22 cellular contexts compared by ENCODE assay signal in the genomic region with DNA sequence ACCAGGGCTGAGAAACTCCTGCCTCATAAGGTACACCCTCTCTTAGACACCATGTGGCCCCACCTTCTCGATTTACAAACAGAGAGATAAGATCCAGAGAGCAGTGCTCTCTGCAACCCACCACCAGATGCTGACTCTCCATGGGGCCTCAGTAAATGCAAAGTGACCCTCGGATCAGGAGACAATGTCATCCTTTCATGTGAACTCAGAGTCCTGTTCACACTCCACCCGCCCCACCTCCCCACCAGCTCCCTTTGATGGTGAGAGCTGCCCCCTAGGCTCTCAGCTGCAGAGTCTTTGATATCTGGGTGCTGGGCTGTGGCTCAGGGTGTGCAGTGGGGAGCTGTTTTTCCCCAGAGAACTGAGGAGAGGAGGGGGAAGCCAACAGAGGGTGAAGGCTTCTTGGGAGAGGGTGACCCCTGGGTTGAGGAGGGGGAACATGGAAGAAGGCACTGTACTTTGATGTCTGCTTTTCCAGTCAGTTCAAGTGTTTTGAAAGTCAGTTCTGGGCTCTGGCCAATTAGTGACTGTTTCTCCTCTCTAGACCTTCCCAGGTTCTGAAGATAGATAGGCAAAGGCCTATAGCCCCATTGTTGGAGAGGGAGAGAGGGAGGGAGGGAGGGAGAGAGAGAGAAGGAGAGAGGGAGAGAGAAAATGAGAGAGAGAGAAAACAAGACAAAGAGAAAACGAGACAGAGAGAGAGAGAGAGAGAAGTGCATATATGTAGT.
DNase-seq lines count a peak whose midpoint lies in the region; ATAC-seq and TF ChIP-seq lines count a peak whose summit lies in the region.
"Had no signal": no experiment of that assay in that cellular context is flagged by ENCODE, and none has a peak within 500 bp of the region (broad histone marks: within the 10 kb centered on the region; RNA-seq: fewer than 3 reads in every experiment).

No MANE protein-coding gene starts in this region.

- peak overlapping the region; percentile 26 for H3K9ac ChIP-seq in mesendoderm (ENCODE audit: low read length)

- ATAC-seq in activated naive CD8-positive, alpha-beta T cell treated with anti-CD3 and anti-CD28 coated beads, Interleukin-2, amount 50 U/mL, for 24 hours, result no peak
- ATAC-seq in CD8-positive, alpha-beta T cell, result no peak
- ATAC-seq in esophagus mucosa, result no peak
- ATAC-seq: activated CD4-positive, CD25-positive, alpha-beta regulatory T cell treated with anti-CD3 and anti-CD28 coated beads, Interleukin-2, amount 50 U/mL, for 24 hours had no signal

- no peak for TF ChIP-seq CTCF in CD8-positive, alpha-beta T cell (IDR thresholded peaks at IDR 0.05)

- H3K4me3 Mint-ChIP-seq in activated naive CD8-positive, alpha-beta T cell treated with anti-CD3 and anti-CD28 coated beads, Interleukin-2, amount 50 U/mL, for 24 hours, result no peak overlapping the region
- no peak overlapping the region for H3K4me3 Mint-ChIP-seq in CD8-positive, alpha-beta T cell
- H3K4me3 Mint-ChIP-seq: CD4-positive, alpha-beta memory T cell; memory B cell; nephron had no signal

- intact Hi-C loops in CD8-positive, alpha-beta T cell (cut with DNase I, micrococcal nuclease), result no loop called here

- no peak overlapping the region for H2AK5ac ChIP-seq in mesendoderm (ENCODE audit: low read length)

- no peaks in the 10 kb centered on the region for H3K27me3 ChIP-seq in mesendoderm (ENCODE audit: insufficient read depth, low read length, poor library complexity)
- H3K27me3 ChIP-seq in CD8-positive, alpha-beta T cell (ENCODE audit: insufficient read depth, low read length), result no peaks in the 10 kb centered on the region
- H3K27me3 ChIP-seq: ascending aorta, colonic mucosa, stomach, vagina had no signal

- H3K4me1 Mint-ChIP-seq in activated naive CD8-positive, alpha-beta T cell treated with anti-CD3 and anti-CD28 coated beads, Interleukin-2, amount 50 U/mL, for 24 hours, result no peaks in the 10 kb centered on the region
- H3K4me1 Mint-ChIP-seq in CD8-positive, alpha-beta T cell (ENCODE audit: low read depth), result no peaks in the 10 kb centered on the region
- H3K4me1 Mint-ChIP-seq: CD4-positive, alpha-beta memory T cell; memory B cell had no signal

- H3K79me2 ChIP-seq in mesendoderm (ENCODE audit: control insufficient read depth, insufficient read depth, low read length), result no peaks in the 10 kb centered on the region

- H3K9me3 Mint-ChIP-seq in activated naive CD8-positive, alpha-beta T cell treated with anti-CD3 and anti-CD28 coated beads, Interleukin-2, amount 50 U/mL, for 24 hours, result no peaks in the 10 kb centered on the region
- no peaks in the 10 kb centered on the region for H3K9me3 Mint-ChIP-seq in CD8-positive, alpha-beta T cell
- H3K9me3 Mint-ChIP-seq: CD4-positive, alpha-beta memory T cell; memory B cell; nephron had no signal

- peak overlapping the region; percentile 57 for H2BK5ac ChIP-seq in mesendoderm (ENCODE audit: low read length)

- H3K27ac ChIP-seq in cingulate gyrus (ENCODE audit: low read depth, low read length) (peak overlapping the region; percentile 80), mesendoderm (ENCODE audit: low read depth, low read length) (peak overlapping the region; percentile 9)
- H3K27ac ChIP-seq in CD8-positive, alpha-beta T cell (ENCODE audit: low read depth, low read length), result no peak overlapping the region
- H3K27ac ChIP-seq: ascending aorta, colonic mucosa, PC-9, SJSA1, stomach, vagina had no signal

- no CpG with 5 or more reads among the region's 4 CpGs for WGBS in mesendoderm (ENCODE audit: extremely low coverage, insufficient coverage, low lambda C conversion rate)

- CTCF ChIA-PET in CD8-positive, alpha-beta T cell (lab: Charles Lee), result no interaction called here

- H3K4me2 ChIP-seq in mesendoderm (ENCODE audit: low read length), result no peak overlapping the region
- H3K4me2 ChIP-seq: PC-9 had no signal

- peak overlapping the region; percentile 73 for H3K4ac ChIP-seq in mesendoderm (ENCODE audit: low read depth, low read length)

- no peak overlapping the region for H2BK15ac ChIP-seq in mesendoderm (replicated peaks; ENCODE audit: low read depth)

- no peaks in the 10 kb centered on the region for H3K36me3 Mint-ChIP-seq in activated naive CD8-positive, alpha-beta T cell treated with anti-CD3 and anti-CD28 coated beads, Interleukin-2, amount 50 U/mL, for 24 hours (ENCODE audit: low read depth)
- H3K36me3 Mint-ChIP-seq in CD8-positive, alpha-beta T cell, result no peaks in the 10 kb centered on the region
- H3K36me3 Mint-ChIP-seq: CD4-positive, alpha-beta memory T cell; memory B cell had no signal

- peak overlapping the region; percentile 72 for H3K56ac ChIP-seq in mesendoderm (ENCODE audit: low read length)

- H3K27me3 Mint-ChIP-seq in activated naive CD8-positive, alpha-beta T cell treated with anti-CD3 and anti-CD28 coated beads, Interleukin-2, amount 50 U/mL, for 24 hours, result peaks cover 3% of the 10 kb centered on the region
- no peaks in the 10 kb centered on the region for H3K27me3 Mint-ChIP-seq in CD8-positive, alpha-beta T cell (ENCODE audit: low read depth)

- no peak overlapping the region for H3K23ac ChIP-seq in mesendoderm (ENCODE audit: low read length)

- no peak overlapping the region for H4K5ac ChIP-seq in mesendoderm (ENCODE audit: low read length)

- H3K18ac ChIP-seq in mesendoderm (ENCODE audit: low read length), result peak overlapping the region; percentile 78

- POLR2A ChIA-PET in CD8-positive, alpha-beta T cell (lab: Charles Lee), result no interaction called here

- peak overlapping the region; percentile 56 for H2BK120ac ChIP-seq in mesendoderm (ENCODE audit: low read depth, low read length)

- no peak overlapping the region for H3K27ac Mint-ChIP-seq in activated naive CD8-positive, alpha-beta T cell treated with anti-CD3 and anti-CD28 coated beads, Interleukin-2, amount 50 U/mL, for 24 hours
- H3K27ac Mint-ChIP-seq in CD8-positive, alpha-beta T cell, result no peak overlapping the region
- H3K27ac Mint-ChIP-seq: memory B cell, nephron had no signal

- H4K8ac ChIP-seq in mesendoderm (ENCODE audit: low read depth, low read length), result no peak overlapping the region

- peak; percentile 43 for DNase-seq in COLO829 (ENCODE audit: low spot score)
- peak; percentile 49 for DNase-seq in NCI-H146 (lab: John Stamatoyannopoulos, UW)
- peak; percentile 93 for DNase-seq in mesendoderm
- no peak for DNase-seq in amniotic stem cell (lab: John Stamatoyannopoulos, UW)
- DNase-seq in activated naive CD8-positive, alpha-beta T cell treated with anti-CD3 and anti-CD28 coated beads, Interleukin-2, amount 50 U/mL, for 24 hours, result no peak
- DNase-seq in CD8-positive, alpha-beta T cell, result no peak
- DNase-seq: activated gamma-delta T cell treated with Interleukin-2 at 50 U/mL for 16 hours; CD4-positive, alpha-beta memory T cell; colonic mucosa; EL; NCI-H1417 treated with DMSO at 0.1 percent for 48 hours; NCI-H446; PC-9; stomach had no signal

- H3K36me3 ChIP-seq in mesendoderm (ENCODE audit: control insufficient read depth, insufficient read depth, low read length), result no peaks in the 10 kb centered on the region
- no peaks in the 10 kb centered on the region for H3K36me3 ChIP-seq in CD8-positive, alpha-beta T cell (ENCODE audit: insufficient read depth, low read length)
- H3K36me3 ChIP-seq: ascending aorta, colonic mucosa, SJSA1, stomach, vagina had no signal

- H3K9me3 ChIP-seq in CD8-positive, alpha-beta T cell (ENCODE audit: low read length), result no peaks in the 10 kb centered on the region
- H3K9me3 ChIP-seq: ascending aorta, colonic mucosa, SJSA1, stomach, vagina had no signal

- H3K79me1 ChIP-seq in mesendoderm (ENCODE audit: low read length), result no peaks in the 10 kb centered on the region

- peaks cover 7% of the 10 kb centered on the region for H3K4me1 ChIP-seq in mesendoderm (ENCODE audit: control insufficient read depth, low read depth, low read length)
- no peaks in the 10 kb centered on the region for H3K4me1 ChIP-seq in CD8-positive, alpha-beta T cell (ENCODE audit: insufficient read depth, low read length)
- H3K4me1 ChIP-seq: ascending aorta, colonic mucosa had no signal

- H3K4me3 ChIP-seq in mesendoderm (ENCODE audit: low read length), result no peak overlapping the region
- H3K4me3 ChIP-seq in CD8-positive, alpha-beta T cell (ENCODE audit: low read depth, low read length), result no peak overlapping the region
- H3K4me3 ChIP-seq: ascending aorta, colonic mucosa, PC-9, SJSA1, stomach, vagina had no signal

Comparison
In these comparisons a context has a peak if more than half of its experiments do, and no peak if none do; other contexts are left out.
1. DNase-seq: peak in COLO829 (single experiment), NCI-H146 (single experiment) and mesendoderm (single experiment); none in amniotic stem cell (single experiment), activated naive CD8-positive, alpha-beta T cell treated with anti-CD3 and anti-CD28 coated beads, Interleukin-2, amount 50 U/mL, for 24 hours (single experiment) and CD8-positive, alpha-beta T cell (0 of 7).